Comparison of ENCODE assay signal across 18 cellular contexts in genomic region chr6:113713665-113714064, GRCh38.
"Had no signal": no experiment of that assay in that cellular context is flagged by ENCODE, and none has a peak within 500 bp of the region (broad histone marks: within the 10 kb centered on the region; RNA-seq: fewer than 3 reads in every experiment).

No MANE protein-coding gene starts in this region.

- H3K27me3 Mint-ChIP-seq: type B pancreatic cell had no signal

- H3K36me3 ChIP-seq: pancreas, uterus had no signal

- H3K27ac Mint-ChIP-seq: naive thymus-derived CD8-positive, alpha-beta T cell; progenitor cell of endocrine pancreas; type B pancreatic cell had no signal

- H3K36me3 Mint-ChIP-seq: type B pancreatic cell had no signal

- H2AFZ ChIP-seq: hepatocyte had no signal

- H3K4me3 Mint-ChIP-seq: naive thymus-derived CD8-positive, alpha-beta T cell; type B pancreatic cell had no signal

- H3K27ac ChIP-seq: coronary artery, hepatocyte, pancreas, uterus had no signal

- H3K79me2 ChIP-seq: hepatocyte had no signal

- H3K4me1 Mint-ChIP-seq: naive thymus-derived CD8-positive, alpha-beta T cell had no signal

- H3K4me3 ChIP-seq: coronary artery, hepatocyte, mucosa of descending colon, pancreas, uterus had no signal

- H3K4me1 ChIP-seq: pancreas, uterus had no signal

- H3K9me3 ChIP-seq: mucosa of descending colon, pancreas, uterus had no signal

- DNase-seq: effector CD4-positive, alpha-beta T cell; foreskin melanocyte; head of caudate nucleus; left colon; mammary epithelial cell; mucosa of descending colon; naive thymus-derived CD8-positive, alpha-beta T cell; occipital lobe; pancreas; right cardiac atrium; small intestine; stimulated activated CD4-positive, alpha-beta T cell treated with anti-CD3 and anti-CD28 coated beads, Interleukin-12 subunit alpha, Interleukin-12 subunit beta, amount 100 ng/mL, for 4 hours; stimulated activated naive CD4-positive, alpha-beta T cell treated with Interleukin-2 at 50 U/mL for 16 hours; uterus had no signal

- H3K27me3 ChIP-seq: hepatocyte, pancreas, uterus had no signal

- H3K4me2 ChIP-seq: hepatocyte had no signal

- H3K9me3 Mint-ChIP-seq: naive thymus-derived CD8-positive, alpha-beta T cell; type B pancreatic cell had no signal

- ATAC-seq: left colon; mucosa of descending colon; naive thymus-derived CD8-positive, alpha-beta T cell; pancreas; right cardiac atrium had no signal
